ENCODE assay signal across 25 cellular contexts in genomic region chr6:50826037-50826761, GRCh38. TPM values are rescaled to one million over a fixed set of nuclear protein-coding genes. Genes with fewer than 3 reads are reported as not detected.
DNase-seq lines count a peak whose midpoint lies in the region; ATAC-seq, FAIRE-seq and TF ChIP-seq lines count a peak whose summit lies in the region.
"Had no signal": no experiment of that assay in that cellular context is flagged by ENCODE, and none has a peak within 500 bp of the region (broad histone marks: within the 10 kb centered on the region; RNA-seq: fewer than 3 reads in every experiment).

No MANE protein-coding gene starts in this region.

- no peaks in the 10 kb centered on the region for H3K79me1 ChIP-seq in H1 (ENCODE audit: low read depth, low read length)

- H3K9me3 ChIP-seq in left ventricle myocardium inferior (replicated peaks) = no peaks in the 10 kb centered on the region
- H3K9me3 ChIP-seq in H1 (ENCODE audit: insufficient read depth in 2 of 2, low read depth in 1 of 2, low read length in 1 of 2) = no peaks in the 10 kb centered on the region
- no peaks in the 10 kb centered on the region for H3K9me3 ChIP-seq in kidney (ENCODE audit: control insufficient read depth in 1 of 2, low read length in 2 of 2)
- H3K9me3 ChIP-seq: A549, Caco-2, gastroesophageal sphincter, HAP-1 had no signal

- H3K9ac ChIP-seq in H1 (replicated peaks in 1 of 4; ENCODE audit: extremely low read depth in 1 of 4, low read depth in 3 of 4, low read length in 3 of 4) = no peak overlapping the region
- H3K9ac ChIP-seq in kidney (ENCODE audit: low read length in 2 of 2) = peak overlapping the region in 1 of 2 donors; percentile 62

- H3K23me2 ChIP-seq in H1 (ENCODE audit: low read depth, low read length) = no peaks in the 10 kb centered on the region

- H3K14ac ChIP-seq in H1 (ENCODE audit: insufficient read length) = no peak overlapping the region

- 3% methylated on average over 19 of the region's 19 CpGs; no CpG with 5 or more reads in 1 of the 2 experiments for WGBS in H1 (ENCODE audit: extremely low coverage in 1 of 2, insufficient coverage in 1 of 2, insufficient read length in 1 of 2, insufficient replicate concordance in 2 of 2, low coverage in 1 of 2, low lambda C conversion rate in 2 of 2, missing lambda C conversion rate in 1 of 2), 2 experiments

- no peak overlapping the region for H2BK15ac ChIP-seq in H1 (ENCODE audit: low read length)

- no peak for FAIRE-seq in H1 (lab: Jason Lieb, UNC)
- no peak for FAIRE-seq in kidney (lab: Jason Lieb, UNC)
- FAIRE-seq: A549 had no signal

- H3K4me2 ChIP-seq in H1 (ENCODE audit: insufficient read depth in 1 of 2, low read depth in 2 of 2, low read length in 2 of 2) = peak overlapping the region; percentile 68 to 76
- H3K4me2 ChIP-seq: A549 had no signal

- CTCF ChIA-PET in H1 (lab: Charles Lee; ENCODE audit: partially characterized antibody) = interaction anchor here (0.8 to 1.0 kb wide), 2 partner anchors 9 to 108 kb away, joined by 3 read pairs; no protein-coding TSS in a partner anchor

- 0 out of 2 replicates have a peak overlapping the region, but pooled peaks have one; percentile 60 for H2BK12ac ChIP-seq in H1 (ENCODE audit: low read depth, low read length)

- H3K36me3 ChIP-seq in left ventricle myocardium inferior (no peaks in the 10 kb centered on the region), H1 (ENCODE audit: control insufficient read depth in 2 of 4, insufficient read depth in 4 of 4, low read length in 3 of 4) (no peaks in the 10 kb centered on the region), kidney (ENCODE audit: control insufficient read depth in 1 of 2, insufficient read depth in 2 of 2, low read length in 2 of 2) (no peaks in the 10 kb centered on the region)
- H3K36me3 ChIP-seq: gastroesophageal sphincter, HAP-1 had no signal

- no peak overlapping the region; the same call in 1 of the 2 replicates for H3K18ac ChIP-seq in H1 (ENCODE audit: extremely low read depth, low read length)

- intact Hi-C loops in Right ventricle myocardium inferior (cut with DNase I) (no loop called here), left ventricle myocardium inferior (cut with micrococcal nuclease) (no loop called here), kidney (cut with DNase I) (no loop called here)

- H3K79me2 ChIP-seq in H1 (ENCODE audit: control insufficient read depth in 1 of 2, insufficient read depth in 2 of 2, low read length in 2 of 2) = no peaks in the 10 kb centered on the region

- H3K4me1 ChIP-seq in left ventricle myocardium inferior = no peaks in the 10 kb centered on the region
- H3K4me1 ChIP-seq in H1 (replicated peaks in 1 of 4; ENCODE audit: control insufficient read depth in 3 of 4, insufficient read depth in 4 of 4, low read length in 3 of 4) = peaks cover 15 to 30% (median 25%) of the 10 kb centered on the region in 4 experiments
- H3K4me1 ChIP-seq in kidney (ENCODE audit: control insufficient read depth in 1 of 2, insufficient read depth in 1 of 2, low read depth in 1 of 2, low read length in 2 of 2) = no peaks in the 10 kb centered on the region
- H3K4me1 ChIP-seq: A549, Caco-2, HAP-1 had no signal

- H2BK20ac ChIP-seq in H1 (ENCODE audit: low read length) = no peak overlapping the region

- H3K56ac ChIP-seq in H1 (replicated peaks; ENCODE audit: insufficient read length, low read depth, low read length) = no peak overlapping the region

- ATAC-seq in Right ventricle myocardium inferior = no peak
- no peak for ATAC-seq in esophagus mucosa
- no peak for ATAC-seq in HG03175 (IDR thresholded peaks at IDR 0.05; ENCODE audit: unreplicated experiment)
- no peak for ATAC-seq in GM18858 (IDR thresholded peaks at IDR 0.05; ENCODE audit: unreplicated experiment)
- ATAC-seq: A549; activated CD8-positive, alpha-beta T cell treated with anti-CD3 and anti-CD28 coated beads for 36 hours; gastroesophageal sphincter; left cardiac atrium had no signal

- no peak overlapping the region for H4K8ac ChIP-seq in H1 (ENCODE audit: extremely low read depth, insufficient read depth, low read length)

- H3K27ac ChIP-seq in left ventricle myocardium inferior (replicated peaks) = no peak overlapping the region
- no peak overlapping the region for H3K27ac ChIP-seq in H1 (ENCODE audit: low read depth, low read length)
- H3K27ac ChIP-seq in kidney (ENCODE audit: low read depth in 2 of 2, low read length in 2 of 2) = peak overlapping the region; percentile 43 to 54
- H3K27ac ChIP-seq: A549, gastroesophageal sphincter had no signal

- TF ChIP-seq RAD21 in H1 (IDR thresholded peaks at IDR 0.05 in 1 of 2, conservative IDR thresholded peaks at IDR 0.05 in 1 of 2; ENCODE audit: low read depth in 2 of 2, low read length in 2 of 2) = no peak

- TF ChIP-seq POLR2A in H1 (IDR thresholded peaks at IDR 0.05; ENCODE audit: control extremely low read depth in 1 of 2, low read depth in 2 of 2, low read length in 2 of 2) = no peak

- H2AK5ac ChIP-seq in H1 (ENCODE audit: low read depth, low read length) = peak overlapping the region; percentile 7; the same call in 1 of the 2 replicates

- no peak overlapping the region for H4K5ac ChIP-seq in H1 (ENCODE audit: insufficient read length, low read depth, low read length)

- POLR2A ChIA-PET in H1 (lab: Charles Lee; ENCODE audit: partially characterized antibody) = interaction anchor here (1.4 kb wide), 1 partner anchor 14 kb away, joined by 5 read pairs; no protein-coding TSS in a partner anchor

- no peak overlapping the region for H4K91ac ChIP-seq in H1 (replicated peaks; ENCODE audit: insufficient read length, low read length)

- DNase-seq in Right ventricle myocardium inferior (ENCODE audit: missing footprints) (peak; percentile 53), left ventricle myocardium inferior (no peak), H1 (ENCODE audit: low read depth in 1 of 2, low spot score in 2 of 2) (no peak), kidney (no peak), AG08396 (ENCODE audit: low spot score) (no peak)
- DNase-seq: activated CD4-positive, CD25-positive, alpha-beta regulatory T cell treated with anti-CD3 and anti-CD28 coated beads, Interleukin-2, amount 50 U/mL, for 72 hours; activated CD8-positive, alpha-beta T cell treated with anti-CD3 and anti-CD28 coated beads for 36 hours; activated naive CD8-positive, alpha-beta T cell treated with anti-CD3 and anti-CD28 coated beads, Interleukin-2, amount 10 ng/mL, durations not matched to agents 7 days and 5 days; Caco-2; effector CD8-positive, alpha-beta T cell; left cardiac atrium; NCI-H1092 treated with DMSO at 0.1 percent for 48 hours; NCI-H2029 treated with DMSO at 0.1 percent for 48 hours; NCI-H345; occipital lobe; OCI-M1; SHP77; substantia nigra had no signal

- peaks cover 8 to 12% of the 10 kb centered on the region in 2 experiments for H4K20me1 ChIP-seq in H1 (replicated peaks in 1 of 2; ENCODE audit: control insufficient read depth in 1 of 2, insufficient read depth in 2 of 2, low read length in 2 of 2)

- no peak overlapping the region for H2BK5ac ChIP-seq in H1 (ENCODE audit: low read depth, low read length)

- TF ChIP-seq EP300 in H1 (IDR thresholded peaks at IDR 0.05; ENCODE audit: borderline replicate concordance in 1 of 2, low read depth in 2 of 2, low read length in 2 of 2) = no peak

- H3K4me3 ChIP-seq in left ventricle myocardium inferior (no peak overlapping the region), H1 (ENCODE audit: extremely low read depth in 1 of 4, insufficient read depth in 2 of 4, low read depth in 3 of 4, low read length in 4 of 4) (peak overlapping the region in 3 of 4 experiments; percentile 1 to 46 (median 14); a peak in 5 of 8 replicates), kidney (ENCODE audit: low read length in 2 of 2) (peak overlapping the region in 1 of 2 donors; percentile 69)
- H3K4me3 ChIP-seq: A549, gastroesophageal sphincter, HAP-1 had no signal

- H2BK120ac ChIP-seq in H1 (replicated peaks; ENCODE audit: low read depth, low read length) = no peak overlapping the region

- H3K27me3 ChIP-seq in left ventricle myocardium inferior (ENCODE audit: low read depth) (peaks cover 100% of the 10 kb centered on the region), H1 (replicated peaks in 1 of 4; ENCODE audit: control insufficient read depth in 3 of 4, extremely low read depth in 1 of 4, insufficient read depth in 3 of 4, low read length in 3 of 4) (peaks cover 64 to 97% (median 82%) of the 10 kb centered on the region in 4 experiments)

- no peak overlapping the region for H3K4ac ChIP-seq in H1 (replicated peaks; ENCODE audit: insufficient read length, low read depth, low read length)

- no peak overlapping the region for H2AFZ ChIP-seq in H1 (ENCODE audit: low read length)

- TF ChIP-seq CTCF in left ventricle myocardium inferior (IDR thresholded peaks at IDR 0.05; ENCODE audit: borderline replicate concordance) (no peak), H1 (IDR thresholded peaks at IDR 0.05; ENCODE audit: control extremely low read depth in 1 of 3, insufficient read depth in 1 of 3, low read depth in 1 of 3, low read length in 3 of 3) (no peak), kidney (IDR thresholded peaks at IDR 0.05; ENCODE audit: borderline replicate concordance, extremely low read depth, insufficient read depth) (no peak)

- H3K23ac ChIP-seq in H1 (ENCODE audit: insufficient read length) = no peak overlapping the region

TF ChIP-seq in H1, 55 proteins besides CTCF, POLR2A, EP300 and RAD21 (continues in another document):
- no peak for TF ChIP-seq ATF2 (IDR thresholded peaks at IDR 0.05; ENCODE audit: low read length)

RNA-seq across cellular contexts. Expression of gene TFAP2B, which starts 7.5 kb away (rescaled TPM):
- total RNA-seq in Right ventricle myocardium inferior (0.03 TPM), left ventricle myocardium inferior (not detected), kidney (25.3 TPM), esophagus mucosa (1.4 TPM)
- not detected in 2 replicates for total RNA-seq in H1 (2021; fragmentation: NEBNext Ultra II Directional; extraction: Animal tissue kit (Norgen Biotek cat#: 25700))
- polyA plus RNA-seq in H1 (2011; rRNA removed) (0.05 TPM in 1 of 2 replicates, not detected in the other), kidney (ENCODE audit: insufficient read depth, low read depth, low replicate concordance) (11.6 TPM)
- polyA plus RNA-seq in H1 (2011; cell fraction: cytosol; rRNA removed) = 0.01 TPM
- polyA plus RNA-seq in H1 (2011; cell fraction: nucleus; rRNA removed) = 0.01 TPM
- 0.05 to 0.17 TPM (median 0.16 TPM) in 3 of 4 replicates, not detected in the other for polyA plus RNA-seq in H1 (2012, experiment 1 of 2)
- polyA plus RNA-seq in H1 (2012, experiment 2 of 2) = 0.03 TPM
- polyA plus RNA-seq in H1 (2013, experiment 1 of 2) = not detected
- not detected for polyA plus RNA-seq in H1 (2013, experiment 2 of 2)
- polyA minus RNA-seq in H1 (2011; rRNA and poly(A)+ RNA removed) = 0.09 TPM in 1 of 2 replicates, not detected in the other
- not detected for polyA minus RNA-seq in H1 (2011; cell fraction: cytosol; rRNA and poly(A)+ RNA removed)
- not detected for polyA minus RNA-seq in H1 (2011; cell fraction: nucleus; rRNA and poly(A)+ RNA removed)
- total RNA-seq: activated CD8-positive, alpha-beta T cell treated with anti-CD3 and anti-CD28 coated beads for 36 hours; activated naive CD8-positive, alpha-beta T cell treated with anti-CD3 and anti-CD28 coated beads, Interleukin-2, amount 10 ng/mL, durations not matched to agents 7 days and 5 days; Caco-2; left cardiac atrium; occipital lobe had no signal
- polyA plus RNA-seq: A549, BJ had no signal

Comparison
In these comparisons a context has a peak if more than half of its experiments do, and no peak if none do; other contexts are left out.
1. H3K27ac ChIP-seq: peak in kidney (2 of 2); none in left ventricle myocardium inferior (single experiment) and H1 (single experiment).
2. RNA of gene TFAP2B, which starts 7.5 kb away (total RNA-seq): 25.3 TPM in kidney (single experiment); 1.4 TPM in esophagus mucosa (single experiment), 0.03 TPM in Right ventricle myocardium inferior (single experiment), not detected in left ventricle myocardium inferior (single experiment) and not detected in H1; every median in the first group is over 10 times any median in the second.